In genomic region chr12:109637341-109637740, GRCh38 we compare ENCODE assay signal across 16 cellular contexts.
DNase-seq lines count a peak whose midpoint lies in the region; ATAC-seq and TF ChIP-seq lines count a peak whose summit lies in the region.
"Had no signal": no experiment of that assay in that cellular context is flagged by ENCODE, and none has a peak within 500 bp of the region (broad histone marks: within the 10 kb centered on the region; RNA-seq: fewer than 3 reads in every experiment).

No MANE protein-coding gene starts in this region.

- no peaks in the 10 kb centered on the region for H3K4me1 ChIP-seq in GM23338 (ENCODE audit: insufficient read depth)

- no peaks in the 10 kb centered on the region for H3K36me3 ChIP-seq in GM23338 (ENCODE audit: insufficient read depth)

- no peaks in the 10 kb centered on the region for H4K20me1 ChIP-seq in GM23338 (replicated peaks; ENCODE audit: insufficient read depth)

- H3F3A ChIP-seq in GM23338 (replicated peaks; ENCODE audit: low read depth) = no peaks in the 10 kb centered on the region

- H3K27ac Mint-ChIP-seq in GM23338 (no peak overlapping the region; the same call in 1 of the 2 replicates), WTC11 (no peak overlapping the region)
- H3K27ac Mint-ChIP-seq: CD4-positive, alpha-beta memory T cell had no signal

- no peaks in the 10 kb centered on the region for H3K27me3 ChIP-seq in GM23338 (ENCODE audit: insufficient read depth)

- CTCF ChIA-PET in WTC11 (lab: Charles Lee) = no interaction called here

- ATAC-seq in GM23338 = peak; percentile 59
- peak; percentile 80 for ATAC-seq in WTC11
- ATAC-seq in HG02973 (IDR thresholded peaks at IDR 0.05; ENCODE audit: unreplicated experiment) = no peak
- ATAC-seq: Panc1 had no signal

- no peak for TF ChIP-seq CTCF in GM23338 (conservative IDR thresholded peaks at IDR 0.05; ENCODE audit: low read depth in 2 of 2)
- TF ChIP-seq CTCF in WTC11 (IDR thresholded peaks at IDR 0.05) = no peak

- H3K79me2 ChIP-seq in GM23338 (replicated peaks; ENCODE audit: insufficient read depth) = no peaks in the 10 kb centered on the region

- H3K4me2 ChIP-seq in GM23338 = no peak overlapping the region

- peak in 2 of 3 experiments; percentile 42 to 68 for DNase-seq in NCI-H1417 (lab: John Stamatoyannopoulos, UW)
- no peak for DNase-seq in NCI-H1417 treated with DMSO at 0.1 percent for 48 hours (lab: John Stamatoyannopoulos, UW)
- DNase-seq in GM23338 (ENCODE audit: low spot score) = peak; percentile 34
- peak; percentile 86 to 96 for DNase-seq in NCI-H524 (lab: John Stamatoyannopoulos, UW)
- DNase-seq in WTC11 (ENCODE audit: low spot score) = no peak
- no peak for DNase-seq in NCI-H510A treated with DMSO at 0.1 percent for 48 hours (lab: John Stamatoyannopoulos, UW)
- no peak for DNase-seq in putamen (ENCODE audit: low spot score)
- DNase-seq: 8988T; CD4-positive, alpha-beta memory T cell; GF-D8; NCI-H1092; NCI-H1930; NCI-H774; T-helper 1 cell had no signal

- peak overlapping the region; percentile 89; the same call in 1 of the 2 replicates for H2AFZ ChIP-seq in GM23338

- H3K27ac ChIP-seq in GM23338 (ENCODE audit: low read depth) = no peak overlapping the region

- H3K4me1 Mint-ChIP-seq in GM23338 = peaks cover 6% of the 10 kb centered on the region; the same call in 2 of the 3 replicates
- H3K4me1 Mint-ChIP-seq in WTC11 = peaks cover 6% of the 10 kb centered on the region
- H3K4me1 Mint-ChIP-seq: CD4-positive, alpha-beta memory T cell had no signal

- no peak overlapping the region for H3K4me3 ChIP-seq in GM23338

- H3K27me3 Mint-ChIP-seq in GM23338 (ENCODE audit: insufficient read depth, low read depth, poor library complexity) = no peaks in the 10 kb centered on the region
- H3K27me3 Mint-ChIP-seq in WTC11 (ENCODE audit: low read depth) = no peaks in the 10 kb centered on the region; the same call in 1 of the 2 replicates

- H3K9me3 Mint-ChIP-seq in GM23338 (peaks cover 13% of the 10 kb centered on the region), WTC11 (peaks cover 6% of the 10 kb centered on the region)

- no peaks in the 10 kb centered on the region for H3K9me2 ChIP-seq in GM23338 (ENCODE audit: insufficient read depth)

- H3K36me3 Mint-ChIP-seq in GM23338 (ENCODE audit: low read depth) = peaks cover 8% of the 10 kb centered on the region
- peaks cover 3% of the 10 kb centered on the region for H3K36me3 Mint-ChIP-seq in WTC11
- H3K36me3 Mint-ChIP-seq: CD4-positive, alpha-beta memory T cell had no signal

- H3K4me3 Mint-ChIP-seq in GM23338 (no peak overlapping the region), WTC11 (no peak overlapping the region)
- H3K4me3 Mint-ChIP-seq: CD4-positive, alpha-beta memory T cell had no signal

- POLR2A ChIA-PET in WTC11 (lab: Charles Lee) = no interaction called here

TF ChIP-seq in GM23338, 12 proteins besides CTCF, POLR2A, EP300 and RAD21 (continues in another document):
- no peak for TF ChIP-seq ZNF114 (CRISPR knock-in tag; IDR thresholded peaks at IDR 0.05)
- TF ChIP-seq JUNB (IDR thresholded peaks at IDR 0.05; ENCODE audit: unreplicated experiment) = no peak
- no peak for TF ChIP-seq ZNF331 (CRISPR knock-in tag; IDR thresholded peaks at IDR 0.05; ENCODE audit: low read depth)
- TF ChIP-seq, protein P1, sequence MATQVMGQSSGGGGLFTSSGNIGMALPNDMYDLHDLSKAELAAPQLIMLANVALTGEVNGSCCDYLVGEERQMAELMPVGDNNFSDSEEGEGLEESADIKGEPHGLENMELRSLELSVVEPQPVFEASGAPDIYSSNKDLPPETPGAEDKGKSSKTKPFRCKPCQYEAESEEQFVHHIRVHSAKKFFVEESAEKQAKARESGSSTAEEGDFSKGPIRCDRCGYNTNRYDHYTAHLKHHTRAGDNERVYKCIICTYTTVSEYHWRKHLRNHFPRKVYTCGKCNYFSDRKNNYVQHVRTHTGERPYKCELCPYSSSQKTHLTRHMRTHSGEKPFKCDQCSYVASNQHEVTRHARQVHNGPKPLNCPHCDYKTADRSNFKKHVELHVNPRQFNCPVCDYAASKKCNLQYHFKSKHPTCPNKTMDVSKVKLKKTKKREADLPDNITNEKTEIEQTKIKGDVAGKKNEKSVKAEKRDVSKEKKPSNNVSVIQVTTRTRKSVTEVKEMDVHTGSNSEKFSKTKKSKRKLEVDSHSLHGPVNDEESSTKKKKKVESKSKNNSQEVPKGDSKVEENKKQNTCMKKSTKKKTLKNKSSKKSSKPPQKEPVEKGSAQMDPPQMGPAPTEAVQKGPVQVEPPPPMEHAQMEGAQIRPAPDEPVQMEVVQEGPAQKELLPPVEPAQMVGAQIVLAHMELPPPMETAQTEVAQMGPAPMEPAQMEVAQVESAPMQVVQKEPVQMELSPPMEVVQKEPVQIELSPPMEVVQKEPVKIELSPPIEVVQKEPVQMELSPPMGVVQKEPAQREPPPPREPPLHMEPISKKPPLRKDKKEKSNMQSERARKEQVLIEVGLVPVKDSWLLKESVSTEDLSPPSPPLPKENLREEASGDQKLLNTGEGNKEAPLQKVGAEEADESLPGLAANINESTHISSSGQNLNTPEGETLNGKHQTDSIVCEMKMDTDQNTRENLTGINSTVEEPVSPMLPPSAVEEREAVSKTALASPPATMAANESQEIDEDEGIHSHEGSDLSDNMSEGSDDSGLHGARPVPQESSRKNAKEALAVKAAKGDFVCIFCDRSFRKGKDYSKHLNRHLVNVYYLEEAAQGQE (IDR thresholded peaks at IDR 0.05; ENCODE audit: unreplicated experiment) = no peak
- TF ChIP-seq EZH2 (IDR thresholded peaks at IDR 0.05; ENCODE audit: low read depth, unreplicated experiment) = no peak
- TF ChIP-seq EZH2phosphoT487 (IDR thresholded peaks at IDR 0.05; ENCODE audit: unreplicated experiment) = no peak
- no peak for TF ChIP-seq STAT1 (IDR thresholded peaks at IDR 0.05; ENCODE audit: unreplicated experiment)
- no peak for TF ChIP-seq ETS1 (IDR thresholded peaks at IDR 0.05)

TF ChIP-seq in WTC11, 78 proteins besides CTCF, POLR2A, EP300 and RAD21:
- no peak for TF ChIP-seq TP53 (CRISPR knock-in tag; IDR thresholded peaks at IDR 0.05)
- no peak for TF ChIP-seq NFE2L1 (CRISPR knock-in tag; IDR thresholded peaks at IDR 0.05)
- TF ChIP-seq RORB (CRISPR knock-in tag; IDR thresholded peaks at IDR 0.05) = no peak
- no peak for TF ChIP-seq ZNF121 (CRISPR knock-in tag; IDR thresholded peaks at IDR 0.05)
- no peak for TF ChIP-seq SP1 (CRISPR knock-in tag; conservative IDR thresholded peaks at IDR 0.05)

Comparison
In these comparisons a context has a peak if more than half of its experiments do, and no peak if none do; other contexts are left out.
1. DNase-seq: peak in NCI-H1417 (2 of 3), GM23338 (single experiment) and NCI-H524 (2 of 2); none in NCI-H1417 treated with DMSO at 0.1 percent for 48 hours (single experiment), WTC11 (single experiment), NCI-H510A treated with DMSO at 0.1 percent for 48 hours (single experiment) and putamen (single experiment).